15 cellular contexts compared by ENCODE assay signal in genomic region chr17:82985436-82985820, GRCh38.
A peak's percentile ranks its signal among the peaks of the same experiment; 100 is the strongest.
DNase-seq lines count a peak whose midpoint lies in the region; ATAC-seq and TF ChIP-seq lines count a peak whose summit lies in the region.
"Had no signal": no experiment of that assay in that cellular context is flagged by ENCODE, and none has a peak within 500 bp of the region (broad histone marks: within the 10 kb centered on the region; RNA-seq: fewer than 3 reads in every experiment).

No MANE protein-coding gene starts in this region.

- TF ChIP-seq CTCF in DND-41 (IDR thresholded peaks at IDR 0.05; ENCODE audit: borderline replicate concordance, extremely low read depth, low read length, poor library complexity, severe bottlenecking) (no peak), mammary epithelial cell (conservative IDR thresholded peaks at IDR 0.05 in 1 of 2, IDR thresholded peaks at IDR 0.05 in 1 of 2; ENCODE audit: extremely low read depth in 1 of 2, insufficient read depth in 1 of 2, low read depth in 1 of 2, low read length in 2 of 2) (no peak), psoas muscle (IDR thresholded peaks at IDR 0.05) (no peak)

- POLR2A ChIA-PET in naive thymus-derived CD8-positive, alpha-beta T cell (lab: Charles Lee) = interaction anchor here (0.9 to 1.9 kb wide), 7 partner anchors 41 to 122 kb away, joined by 3 to 12 read pairs (median 3); partner anchors contain the start of gene METRNL

- H3K4me3 Mint-ChIP-seq in T-helper 2 cell treated with Interferon-gamma antibody and Interleukin-4, amounts not matched to agents 5 μg/mL and 100 μg/mL, for 36 hours = peak overlapping the region; percentile 75
- H3K4me3 Mint-ChIP-seq in naive thymus-derived CD8-positive, alpha-beta T cell = peak overlapping the region; percentile 72 to 88 (median 82)

- no peak overlapping the region for H3K4me3 ChIP-seq in DND-41 (ENCODE audit: low read depth in 1 of 2, low read length in 2 of 2)
- H3K4me3 ChIP-seq in mammary epithelial cell (replicated peaks in 1 of 3; ENCODE audit: insufficient read depth in 1 of 3, low read depth in 2 of 3, low read length in 3 of 3) = no peak overlapping the region
- H3K4me3 ChIP-seq in psoas muscle = no peak overlapping the region
- H3K4me3 ChIP-seq: skin epidermis had no signal

- in situ Hi-C loops in mammary epithelial cell (cut with MboI; ENCODE audit: low sequenced_read_pairs in 2 of 2) = no loop called here

- peaks cover 50% of the 10 kb centered on the region for H3K4me1 Mint-ChIP-seq in T-helper 2 cell treated with Interferon-gamma antibody and Interleukin-4, amounts not matched to agents 5 μg/mL and 100 μg/mL, for 36 hours (ENCODE audit: low read depth)
- peaks cover 23 to 68% (median 54%) of the 10 kb centered on the region in 4 donors for H3K4me1 Mint-ChIP-seq in naive thymus-derived CD8-positive, alpha-beta T cell

- no peak for DNase-seq in T-helper 2 cell treated with Interferon-gamma antibody and Interleukin-4, amounts not matched to agents 5 μg/mL and 100 μg/mL, for 36 hours (ENCODE audit: low spot score)
- DNase-seq in T-helper 2 cell = no peak
- DNase-seq in DND-41 = no peak
- no peak for DNase-seq in mammary epithelial cell
- peak in 3 of 10 donors; percentile 18 to 38 (median 27) for DNase-seq in naive thymus-derived CD8-positive, alpha-beta T cell
- no peak for DNase-seq in HuH-7 (ENCODE audit: low spot score)
- DNase-seq in occipital lobe (lab: John Stamatoyannopoulos, UW) = no peak
- no peak for DNase-seq in psoas muscle
- DNase-seq: hippocampal formation, NCI-H2029 treated with DMSO at 0.1 percent for 48 hours, SIG-M5 had no signal

- H3K27ac Mint-ChIP-seq in T-helper 2 cell treated with Interferon-gamma antibody and Interleukin-4, amounts not matched to agents 5 μg/mL and 100 μg/mL, for 36 hours = peak overlapping the region; percentile 70
- peak overlapping the region; percentile 73 to 95 (median 88) for H3K27ac Mint-ChIP-seq in naive thymus-derived CD8-positive, alpha-beta T cell

- H3K9me3 Mint-ChIP-seq in T-helper 2 cell treated with Interferon-gamma antibody and Interleukin-4, amounts not matched to agents 5 μg/mL and 100 μg/mL, for 36 hours = peaks cover 17% of the 10 kb centered on the region
- H3K9me3 Mint-ChIP-seq in naive thymus-derived CD8-positive, alpha-beta T cell = no peaks in the 10 kb centered on the region

- H3K4me2 ChIP-seq in DND-41 (ENCODE audit: insufficient read depth, low read length) (peak overlapping the region; percentile 53), mammary epithelial cell (ENCODE audit: insufficient read depth, low read depth, low read length) (no peak overlapping the region)

- H3K9ac ChIP-seq in DND-41 (ENCODE audit: low read depth, low read length) (peak overlapping the region; percentile 22), mammary epithelial cell (ENCODE audit: insufficient read depth, low read length) (no peak overlapping the region)
- H3K9ac ChIP-seq: parathyroid adenoma had no signal

- H3K27me3 Mint-ChIP-seq in T-helper 2 cell treated with Interferon-gamma antibody and Interleukin-4, amounts not matched to agents 5 μg/mL and 100 μg/mL, for 36 hours (ENCODE audit: low read depth) = no peaks in the 10 kb centered on the region
- peaks cover 0 to 4% (median 0%) of the 10 kb centered on the region in 5 donors for H3K27me3 Mint-ChIP-seq in naive thymus-derived CD8-positive, alpha-beta T cell

- H3K36me3 ChIP-seq in DND-41 (ENCODE audit: insufficient read depth, low read length) (peaks cover 51% of the 10 kb centered on the region), mammary epithelial cell (ENCODE audit: insufficient read depth, low read length) (no peaks in the 10 kb centered on the region), psoas muscle (ENCODE audit: insufficient read depth in 1 of 2, low read depth in 1 of 2) (no peaks in the 10 kb centered on the region)
- H3K36me3 ChIP-seq: brain microvascular endothelial cell, tibial nerve had no signal

- no peaks in the 10 kb centered on the region for H3K27me3 ChIP-seq in DND-41 (ENCODE audit: insufficient read depth, low read length, poor library complexity)
- H3K27me3 ChIP-seq in mammary epithelial cell (ENCODE audit: insufficient read depth, low read length) = no peaks in the 10 kb centered on the region
- H3K27me3 ChIP-seq in psoas muscle (ENCODE audit: insufficient read depth in 3 of 3, low read length in 2 of 3) = no peaks in the 10 kb centered on the region
- H3K27me3 ChIP-seq: brain microvascular endothelial cell, tibial nerve had no signal

- peaks cover 51% of the 10 kb centered on the region for H4K20me1 ChIP-seq in DND-41 (ENCODE audit: insufficient read depth, low read length)
- no peaks in the 10 kb centered on the region for H4K20me1 ChIP-seq in mammary epithelial cell (ENCODE audit: insufficient read depth, low read length)

- peaks cover 40% of the 10 kb centered on the region for H3K36me3 Mint-ChIP-seq in T-helper 2 cell treated with Interferon-gamma antibody and Interleukin-4, amounts not matched to agents 5 μg/mL and 100 μg/mL, for 36 hours (ENCODE audit: low read depth)
- H3K36me3 Mint-ChIP-seq in naive thymus-derived CD8-positive, alpha-beta T cell = peaks cover 4 to 10% (median 4%) of the 10 kb centered on the region in 3 donors

- no TSS peak for BruUV-seq in mammary epithelial cell (replicated peaks; lab: Mats Ljungman, UMichigan)

- CTCF ChIA-PET in mammary epithelial cell (lab: Charles Lee; ENCODE audit: low non-redundant PET) = no interaction called here

- H3K4me1 ChIP-seq in DND-41 (ENCODE audit: insufficient read depth, low read length) = peaks cover 30% of the 10 kb centered on the region
- peaks cover 8% of the 10 kb centered on the region for H3K4me1 ChIP-seq in mammary epithelial cell (ENCODE audit: insufficient read depth, low read length)
- H3K4me1 ChIP-seq in psoas muscle = no peaks in the 10 kb centered on the region

- H3K9me3 ChIP-seq in DND-41 (ENCODE audit: insufficient read depth, low read length, severe bottlenecking) (no peaks in the 10 kb centered on the region), mammary epithelial cell (replicated peaks; ENCODE audit: insufficient read depth, low read length) (no peaks in the 10 kb centered on the region), psoas muscle (no peaks in the 10 kb centered on the region)
- H3K9me3 ChIP-seq: tibial nerve had no signal

- H2AFZ ChIP-seq in DND-41 (ENCODE audit: low read depth, low read length) = no peak overlapping the region
- peak overlapping the region; percentile 66 for H2AFZ ChIP-seq in mammary epithelial cell (ENCODE audit: low read depth, low read length)

- H3K79me2 ChIP-seq in DND-41 (ENCODE audit: insufficient read depth, low read length) = peaks cover 50% of the 10 kb centered on the region
- no peaks in the 10 kb centered on the region for H3K79me2 ChIP-seq in mammary epithelial cell (ENCODE audit: insufficient read depth, low read length)
- H3K79me2 ChIP-seq: parathyroid adenoma had no signal

- 69% methylated on average over 12 of the region's 12 CpGs for WGBS in mammary epithelial cell (ENCODE audit: low coverage, missing lambda C conversion rate)
- 87% methylated on average over 12 of the region's 12 CpGs for WGBS in psoas muscle, 3 donors

- dilution Hi-C loops in mammary epithelial cell (cut with HindIII; ENCODE audit: low sequenced_read_pairs) = no loop called here

- ATAC-seq in DND-41 (ENCODE audit: insufficient read depth, low read depth) (no peak), psoas muscle (no peak)
- peak; percentile 25 to 39 for ATAC-seq in naive thymus-derived CD8-positive, alpha-beta T cell

- intact Hi-C loops in mammary epithelial cell (cut with micrococcal nuclease) = loop anchor here (5.0 kb wide), 1 partner anchor 67 kb away; no protein-coding TSS in a partner anchor
- intact Hi-C loops in psoas muscle (cut with DNase I) = no loop called here

- H3K27ac ChIP-seq in DND-41 (ENCODE audit: low read length) (peak overlapping the region; percentile 75), mammary epithelial cell (ENCODE audit: insufficient read depth, low read depth, low read length) (no peak overlapping the region), psoas muscle (no peak overlapping the region)
- H3K27ac ChIP-seq: brain microvascular endothelial cell, parathyroid adenoma had no signal

Comparison
In these comparisons a context has a peak if more than half of its experiments do, and no peak if none do; other contexts are left out.
1. ATAC-seq: peak in naive thymus-derived CD8-positive, alpha-beta T cell (2 of 2); none in DND-41 (single experiment) and psoas muscle (0 of 4).